17 cellular contexts compared by ENCODE assay signal in the genomic region with DNA sequence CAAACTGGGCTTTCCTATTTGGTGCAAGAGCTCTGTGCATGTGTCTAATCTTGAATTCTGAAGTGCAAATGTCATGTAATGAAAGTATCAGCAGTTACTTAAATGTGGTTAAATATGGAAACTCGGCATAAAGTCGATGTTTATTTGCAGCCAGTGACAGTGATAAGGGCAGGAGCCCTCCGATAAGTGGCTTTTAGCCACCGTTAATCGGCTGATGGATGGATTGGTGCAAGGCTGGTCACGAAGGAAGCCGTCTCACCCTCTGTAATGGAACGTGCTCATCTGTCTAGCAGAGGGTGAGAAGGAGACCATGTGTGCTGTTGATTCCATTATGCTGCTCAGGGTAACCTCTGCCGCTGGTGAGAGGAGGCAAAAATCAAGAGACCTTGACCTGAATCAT.
A peak's percentile ranks its signal among the peaks of the same experiment; 100 is the strongest.
DNase-seq lines count a peak whose midpoint lies in the region; ATAC-seq and TF ChIP-seq lines count a peak whose summit lies in the region.
"Had no signal": no experiment of that assay in that cellular context is flagged by ENCODE, and none has a peak within 500 bp of the region (broad histone marks: within the 10 kb centered on the region; RNA-seq: fewer than 3 reads in every experiment).

No MANE protein-coding gene starts in this region.

- H3K4me1 ChIP-seq in Panc1 (ENCODE audit: control insufficient read depth, insufficient read depth, low read length): no peaks in the 10 kb centered on the region
- H3K4me1 ChIP-seq: BLaER1, Caco-2 had no signal

- H3K27me3 Mint-ChIP-seq in glutamatergic neuron (ENCODE audit: unreplicated experiment): no peaks in the 10 kb centered on the region

- intact Hi-C loops in Right ventricle myocardium superior (cut with DNase I): no loop called here
- intact Hi-C loops in left cardiac atrium (cut with DNase I): no loop called here
- intact Hi-C loops in Panc1 (cut with micrococcal nuclease; ENCODE audit: unreplicated experiment): no loop called here

- H3K9me3 Mint-ChIP-seq in glutamatergic neuron (ENCODE audit: unreplicated experiment): peaks cover 4% of the 10 kb centered on the region
- H3K9me3 Mint-ChIP-seq: CD8-positive, alpha-beta memory T cell; HFFc6 had no signal

- peaks cover 28% of the 10 kb centered on the region for H3K4me1 Mint-ChIP-seq in glutamatergic neuron (ENCODE audit: low read depth, unreplicated experiment)
- H3K4me1 Mint-ChIP-seq: CD8-positive, alpha-beta memory T cell had no signal

- CTCF ChIA-PET in Panc1 (lab: Charles Lee): no interaction called here

- TF ChIP-seq CTCF in Panc1 (IDR thresholded peaks at IDR 0.05): no peak
- no peak for TF ChIP-seq CTCF in glutamatergic neuron (IDR thresholded peaks at IDR 0.05; ENCODE audit: partially characterized antibody, unreplicated experiment)
- no peak for TF ChIP-seq CTCF in GM13976 (IDR thresholded peaks at IDR 0.05; ENCODE audit: borderline replicate concordance, control extremely low read depth, extremely low read depth, insufficient read depth, missing control alignments)

- POLR2A ChIA-PET in Panc1 (lab: Charles Lee): no interaction called here

- no peaks in the 10 kb centered on the region for H3K9me3 ChIP-seq in Panc1 (ENCODE audit: control insufficient read depth, insufficient read depth, low read depth, low read length)
- H3K9me3 ChIP-seq: BLaER1, Caco-2 had no signal

- H3K27ac Mint-ChIP-seq in glutamatergic neuron (ENCODE audit: unreplicated experiment): peak overlapping the region; percentile 39
- H3K27ac Mint-ChIP-seq: HFFc6 had no signal

- in situ Hi-C loops in Panc1 (cut with HindIII; ENCODE audit: low pct_unique_long_range_greater_than_20kb, low sequenced_read_pairs): no loop called here
- in situ Hi-C loops in GM13976 (cut with MboI; ENCODE audit: low sequenced_read_pairs, unreplicated experiment): no loop called here

- peaks cover 7% of the 10 kb centered on the region; the same call in 1 of the 2 replicates for H3K27me3 ChIP-seq in Panc1 (ENCODE audit: control insufficient read depth, insufficient read depth, low read length)
- H3K27me3 ChIP-seq: BLaER1 had no signal

- ATAC-seq in Right ventricle myocardium superior (ENCODE audit: poor library complexity) (peak; percentile 79), left cardiac atrium (no peak), Panc1 (0 out of 2 replicates have a peak, but pooled peaks have one; percentile 51)

- H3K4me3 Mint-ChIP-seq in glutamatergic neuron (ENCODE audit: unreplicated experiment): peak overlapping the region; percentile 39
- H3K4me3 Mint-ChIP-seq: CD8-positive, alpha-beta memory T cell; HFFc6 had no signal

- H3K36me3 Mint-ChIP-seq in glutamatergic neuron (ENCODE audit: unreplicated experiment): no peaks in the 10 kb centered on the region
- H3K36me3 Mint-ChIP-seq: CD8-positive, alpha-beta memory T cell had no signal

- DNase-seq in Right ventricle myocardium superior: no peak
- DNase-seq in left cardiac atrium: no peak
- DNase-seq in Panc1 (ENCODE audit: low read depth, low spot score): no peak
- DNase-seq in glutamatergic neuron: peak; percentile 31
- peak; percentile 66 for DNase-seq in retina
- no peak for DNase-seq in NCI-H446 (lab: John Stamatoyannopoulos, UW)
- DNase-seq in GM13976 (ENCODE audit: low spot score): no peak
- DNase-seq: 8988T; AML-193; Caco-2; CD8-positive, alpha-beta memory T cell; DND-41; GDM1; HCEC 1CT; HFFc6 had no signal

- no peaks in the 10 kb centered on the region for H3K36me3 ChIP-seq in Panc1 (ENCODE audit: control insufficient read depth, insufficient read depth, low read length)
- H3K36me3 ChIP-seq: BLaER1 had no signal

- no peak overlapping the region for H3K27ac ChIP-seq in Panc1 (ENCODE audit: low read length)
- H3K27ac ChIP-seq: BLaER1, HL-60 had no signal

- BruUV-seq in Panc1 (replicated peaks; lab: Mats Ljungman, UMichigan): no TSS peak

- no peak overlapping the region for H3K4me3 ChIP-seq in Panc1 (ENCODE audit: low read depth in 2 of 2, low read length in 2 of 2)
- H3K4me3 ChIP-seq: BLaER1 had no signal

Comparison
In these comparisons a context has a peak if more than half of its experiments do, and no peak if none do; other contexts are left out.
1. ATAC-seq: peak in Right ventricle myocardium superior (single experiment) and Panc1 (single experiment); none in left cardiac atrium (0 of 2).
2. DNase-seq: peak in glutamatergic neuron (single experiment) and retina (single experiment); none in Right ventricle myocardium superior (single experiment), left cardiac atrium (single experiment), Panc1 (single experiment), NCI-H446 (0 of 2) and GM13976 (single experiment).